ENCODE assay signal across 19 cellular contexts in genomic region chr12:41795066-41795465, GRCh38.
DNase-seq lines count a peak whose midpoint lies in the region; TF ChIP-seq lines count a peak whose summit lies in the region.
"Had no signal": no experiment of that assay in that cellular context is flagged by ENCODE, and none has a peak within 500 bp of the region (broad histone marks: within the 10 kb centered on the region; RNA-seq: fewer than 3 reads in every experiment).

No MANE protein-coding gene starts in this region.

- H3K79me2 ChIP-seq in fibroblast of lung (ENCODE audit: control insufficient read depth, insufficient read depth, low read length), result no peaks in the 10 kb centered on the region
- H3K79me2 ChIP-seq in PC-9 (ENCODE audit: low read depth), result no peaks in the 10 kb centered on the region

- no peak for TF ChIP-seq POLR2A in spleen (IDR thresholded peaks at IDR 0.05)

- no peaks in the 10 kb centered on the region for H3K9me2 ChIP-seq in PC-9 (ENCODE audit: insufficient read depth)

- H2AFZ ChIP-seq in fibroblast of lung (ENCODE audit: low read length) (no peak overlapping the region), PC-9 (no peak overlapping the region)

- intact Hi-C loops in spleen (cut with DNase I; ENCODE audit: low total_unique reads) (no loop called here), PC-9 (cut with micrococcal nuclease; ENCODE audit: unreplicated experiment) (no loop called here)

- H3K9me3 ChIP-seq in fibroblast of lung (ENCODE audit: control insufficient read depth, insufficient read depth, low read depth, low read length) (no peaks in the 10 kb centered on the region), spleen (peaks cover 0 to 31% (median 21%) of the 10 kb centered on the region in 8 donors), PC-9 (ENCODE audit: insufficient read depth, low read depth) (no peaks in the 10 kb centered on the region)
- H3K9me3 ChIP-seq: HAP-1, thyroid gland had no signal

- H3K4me1 ChIP-seq in fibroblast of lung (ENCODE audit: control insufficient read depth, extremely low read depth, insufficient read depth, low read length) (no peaks in the 10 kb centered on the region), spleen (peaks cover 0 to 19% (median 8%) of the 10 kb centered on the region in 6 donors), PC-9 (replicated peaks; ENCODE audit: insufficient read depth) (no peaks in the 10 kb centered on the region)
- H3K4me1 ChIP-seq: thyroid gland had no signal

- TF ChIP-seq CTCF in fibroblast of lung (conservative IDR thresholded peaks at IDR 0.05 in 1 of 2, IDR thresholded peaks at IDR 0.05 in 1 of 2; ENCODE audit: low read depth in 1 of 2, low read length in 2 of 2) (no peak), spleen (IDR thresholded peaks at IDR 0.05 in 8 of 11, conservative IDR thresholded peaks at IDR 0.05 in 3 of 11) (no peak), PC-9 (conservative IDR thresholded peaks at IDR 0.05) (no peak)

- no TSS peak for BruUV-seq in PC-9 (replicated peaks; lab: Mats Ljungman, UMichigan)

- H3K4me3 ChIP-seq in fibroblast of lung (replicated peaks in 1 of 4; ENCODE audit: control extremely low read depth in 1 of 4, insufficient read depth in 1 of 4, low read depth in 3 of 4, low read length in 4 of 4), result no peak overlapping the region
- H3K4me3 ChIP-seq in spleen, result no peak overlapping the region
- H3K4me3 ChIP-seq in PC-9, result no peak overlapping the region
- H3K4me3 ChIP-seq: HAP-1, thyroid gland had no signal

- POLR2A ChIA-PET in PC-9 (lab: Charles Lee; ENCODE audit: unreplicated experiment), result no interaction called here

- H3K36me3 ChIP-seq in fibroblast of lung (ENCODE audit: control insufficient read depth, insufficient read depth, low read length) (no peaks in the 10 kb centered on the region), spleen (no peaks in the 10 kb centered on the region), PC-9 (ENCODE audit: low read depth) (no peaks in the 10 kb centered on the region)
- H3K36me3 ChIP-seq: HAP-1, thyroid gland had no signal

- H3F3A ChIP-seq in PC-9 (ENCODE audit: insufficient read depth, low read depth), result no peaks in the 10 kb centered on the region

- 25 to 43% (median 27%) methylated on average over 6 of the region's 6 CpGs for WGBS in spleen, 5 donors

- H3K4me2 ChIP-seq in fibroblast of lung (ENCODE audit: extremely low read depth, insufficient read depth, low read length) (no peak overlapping the region), PC-9 (no peak overlapping the region)

- H3K27me3 ChIP-seq in fibroblast of lung (ENCODE audit: control insufficient read depth, insufficient read depth, low read length) (no peaks in the 10 kb centered on the region), spleen (replicated peaks in 1 of 7) (no peaks in the 10 kb centered on the region), PC-9 (ENCODE audit: insufficient read depth, low read depth) (no peaks in the 10 kb centered on the region)
- H3K27me3 ChIP-seq: thyroid gland had no signal

- no peak overlapping the region for H3K27ac ChIP-seq in fibroblast of lung (ENCODE audit: insufficient read depth, low read length)
- H3K27ac ChIP-seq in spleen, result peak overlapping the region in 7 of 8 donors; percentile 2 to 65 (median 44)
- H3K27ac ChIP-seq in PC-9, result no peak overlapping the region
- H3K27ac ChIP-seq: thyroid gland had no signal

- no peak overlapping the region for H3K9ac ChIP-seq in fibroblast of lung (ENCODE audit: insufficient read depth, low read length)

- CTCF ChIA-PET in PC-9 (lab: Charles Lee), result no interaction called here

- DNase-seq in HT1080 (ENCODE audit: low read depth), result peak; percentile 3
- peak; percentile 89 for DNase-seq in NCI-H446 treated with DMSO at 0.1 percent for 48 hours (lab: John Stamatoyannopoulos, UW)
- peak; percentile 62 to 90 for DNase-seq in fibroblast of lung (ENCODE audit: low read depth in 2 of 2)
- no peak for DNase-seq in spleen
- DNase-seq in activated T-cell treated with anti-CD3 and anti-CD28 coated beads, Interleukin-2, amount 50 U/mL, for 1 hour, result no peak
- no peak for DNase-seq in PC-9
- DNase-seq in NCI-H1105 (lab: John Stamatoyannopoulos, UW), result no peak
- DNase-seq: activated CD4-positive, CD25-positive, alpha-beta regulatory T cell; activated effector memory CD4-positive, alpha-beta T cell treated with anti-CD3 and anti-CD28 coated beads, Interleukin-2, amount 50 U/mL, for 16 hours; amniotic stem cell; cortex of kidney; erythroblast; immature natural killer cell; NCI-H226; SHP77 treated with DMSO at 0.1 percent for 48 hours; stimulated activated CD4-positive, alpha-beta T cell treated with anti-CD3 and anti-CD28 coated beads, Interleukin-4, amount 100 ng/mL, for 4 hours; T-helper 17 cell; thyroid gland had no signal

- H4K20me1 ChIP-seq in fibroblast of lung (ENCODE audit: control insufficient read depth, extremely low read depth, insufficient read depth, low read length) (no peaks in the 10 kb centered on the region), PC-9 (ENCODE audit: insufficient read depth) (no peaks in the 10 kb centered on the region)

Comparison
In these comparisons a context has a peak if more than half of its experiments do, and no peak if none do; other contexts are left out.
1. DNase-seq: peak in HT1080 (single experiment), NCI-H446 treated with DMSO at 0.1 percent for 48 hours (single experiment) and fibroblast of lung (2 of 2); none in spleen (single experiment), activated T-cell treated with anti-CD3 and anti-CD28 coated beads, Interleukin-2, amount 50 U/mL, for 1 hour (single experiment), PC-9 (0 of 2) and NCI-H1105 (single experiment).
2. H3K27ac ChIP-seq: peak in spleen (7 of 8); none in fibroblast of lung (single experiment) and PC-9 (single experiment).